12 cellular contexts compared by ENCODE assay signal in the genomic region with DNA sequence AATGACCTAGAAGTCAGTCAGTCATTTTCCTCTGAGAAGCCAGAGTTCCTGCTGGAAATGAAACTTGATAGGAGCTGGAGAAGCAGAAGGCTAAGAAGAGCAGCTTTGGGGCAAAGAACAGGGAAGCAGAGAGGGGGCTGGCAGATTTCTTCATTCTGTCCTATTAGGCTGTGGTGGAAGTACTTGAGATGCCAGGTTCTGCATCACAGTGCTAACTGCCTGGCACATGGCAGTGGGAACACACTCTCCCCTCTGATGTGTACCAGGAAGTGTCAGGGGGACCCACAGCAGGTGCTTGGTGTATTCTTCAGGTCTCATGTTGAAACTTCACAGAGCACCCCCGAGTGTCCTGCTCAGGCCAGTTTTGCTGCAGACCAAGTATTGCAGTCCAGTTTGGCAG.
DNase-seq lines count a peak whose midpoint lies in the region; ATAC-seq, FAIRE-seq and TF ChIP-seq lines count a peak whose summit lies in the region.
"Had no signal": no experiment of that assay in that cellular context is flagged by ENCODE, and none has a peak within 500 bp of the region (broad histone marks: within the 10 kb centered on the region; RNA-seq: fewer than 3 reads in every experiment).

No MANE protein-coding gene starts in this region.

- H2AFZ ChIP-seq in MM.1S (ENCODE audit: low read length): no peak overlapping the region

- H3K27ac ChIP-seq in MM.1S (ENCODE audit: low read length): peak overlapping the region; percentile 27; the same call in 1 of the 2 replicates
- peak overlapping the region in 2 of 4 donors; percentile 77 to 82 for H3K27ac ChIP-seq in pancreas

- FAIRE-seq in pancreas (lab: Jason Lieb, UNC): no peak

- no peaks in the 10 kb centered on the region for H4K20me1 ChIP-seq in MM.1S (ENCODE audit: insufficient read depth, low read length)

- WGBS in pancreas, 2 donors: 47 to 51% methylated on average over 1 of the region's 1 CpG

- H3K9ac ChIP-seq in MM.1S (ENCODE audit: low read length): no peak overlapping the region

- no peak overlapping the region for H3K4me2 ChIP-seq in MM.1S (ENCODE audit: low read depth, low read length)

- H3K27ac Mint-ChIP-seq in activated CD8-positive, alpha-beta memory T cell treated with anti-CD3 and anti-CD28 coated beads, Interleukin-2, amount 10 ng/mL, durations not matched to agents 7 days and 5 days: peak overlapping the region; percentile 83
- peak overlapping the region; percentile 98 for H3K27ac Mint-ChIP-seq in activated naive CD8-positive, alpha-beta T cell treated with anti-CD3 and anti-CD28 coated beads, Interleukin-2, amount 50 U/mL, for 24 hours
- H3K27ac Mint-ChIP-seq: mesothelial cell of epicardium had no signal

- H3K9me3 ChIP-seq in MM.1S (replicated peaks; ENCODE audit: insufficient read depth, low read length) (no peaks in the 10 kb centered on the region), pancreas (no peaks in the 10 kb centered on the region)

- CTCF ChIA-PET in activated CD8-positive, alpha-beta memory T cell treated with anti-CD3 and anti-CD28 coated beads, Interleukin-2, amount 10 ng/mL, durations not matched to agents 7 days and 5 days (lab: Charles Lee): interaction anchor here (1.0 to 3.5 kb wide), 10 partner anchors 8 to 54 kb away, joined by 3 to 11 read pairs (median 4); no protein-coding TSS in a partner anchor

- peaks cover 94% of the 10 kb centered on the region for H3K4me1 Mint-ChIP-seq in activated CD8-positive, alpha-beta memory T cell treated with anti-CD3 and anti-CD28 coated beads, Interleukin-2, amount 10 ng/mL, durations not matched to agents 7 days and 5 days
- H3K4me1 Mint-ChIP-seq in activated naive CD8-positive, alpha-beta T cell treated with anti-CD3 and anti-CD28 coated beads, Interleukin-2, amount 50 U/mL, for 24 hours: peaks cover 97% of the 10 kb centered on the region

- H3K9me3 Mint-ChIP-seq in activated CD8-positive, alpha-beta memory T cell treated with anti-CD3 and anti-CD28 coated beads, Interleukin-2, amount 10 ng/mL, durations not matched to agents 7 days and 5 days (ENCODE audit: low read depth): no peaks in the 10 kb centered on the region
- no peaks in the 10 kb centered on the region for H3K9me3 Mint-ChIP-seq in activated naive CD8-positive, alpha-beta T cell treated with anti-CD3 and anti-CD28 coated beads, Interleukin-2, amount 50 U/mL, for 24 hours
- H3K9me3 Mint-ChIP-seq: mesothelial cell of epicardium had no signal

- no peaks in the 10 kb centered on the region for H3K27me3 ChIP-seq in MM.1S (replicated peaks; ENCODE audit: insufficient read depth, low read length)
- H3K27me3 ChIP-seq in pancreas: no peaks in the 10 kb centered on the region

- H3K36me3 ChIP-seq in MM.1S (replicated peaks; ENCODE audit: insufficient read depth, low read length) (no peaks in the 10 kb centered on the region), pancreas (no peaks in the 10 kb centered on the region)

- H3F3A ChIP-seq in MM.1S (ENCODE audit: insufficient read depth, low read length): peaks cover 8% of the 10 kb centered on the region

- H3K79me2 ChIP-seq in MM.1S (ENCODE audit: low read length): peaks cover 85% of the 10 kb centered on the region

- no peak for DNase-seq in activated CD8-positive, alpha-beta memory T cell treated with anti-CD3 and anti-CD28 coated beads, Interleukin-2, amount 10 ng/mL, durations not matched to agents 7 days and 5 days
- DNase-seq in activated CD8-positive, alpha-beta memory T cell treated with anti-CD3 and anti-CD28 coated beads, Interleukin-2, amount 50 U/mL, for 4 hours: no peak
- DNase-seq in MM.1S (no peak), pancreas (no peak), NCI-H187 (lab: John Stamatoyannopoulos, UW) (no peak), activated gamma-delta T cell (lab: John Stamatoyannopoulos, UW) (no peak), D341Med (ENCODE audit: low spot score) (no peak)
- no peak for DNase-seq in activated naive CD8-positive, alpha-beta T cell treated with anti-CD3 and anti-CD28 coated beads, Interleukin-2, amount 50 U/mL, for 24 hours
- DNase-seq: NCI-H1417 treated with DMSO at 0.1 percent for 48 hours, posterior cingulate gyrus, RPMI8226 had no signal

- H3K4me3 ChIP-seq in MM.1S (ENCODE audit: low read length): no peak overlapping the region
- H3K4me3 ChIP-seq in pancreas: no peak overlapping the region

- intact Hi-C loops in pancreas (cut with DNase I): loop anchor here in 1 of 3 donors (10.0 kb wide), 1 partner anchor 48 kb away; no protein-coding TSS in a partner anchor

- H3K4me1 ChIP-seq in MM.1S (ENCODE audit: low read length) (peaks cover 25% of the 10 kb centered on the region), pancreas (peaks cover 7 to 48% (median 34%) of the 10 kb centered on the region in 3 donors)

- no peak for ATAC-seq in activated CD8-positive, alpha-beta memory T cell treated with anti-CD3 and anti-CD28 coated beads, Interleukin-2, amount 10 ng/mL, durations not matched to agents 7 days and 5 days
- ATAC-seq in activated naive CD8-positive, alpha-beta T cell treated with anti-CD3 and anti-CD28 coated beads, Interleukin-2, amount 50 U/mL, for 24 hours: no peak
- peak in 3 of 4 donors; percentile 4 to 15 (median 12) for ATAC-seq in pancreas

- no peaks in the 10 kb centered on the region for H3K27me3 Mint-ChIP-seq in activated CD8-positive, alpha-beta memory T cell treated with anti-CD3 and anti-CD28 coated beads, Interleukin-2, amount 10 ng/mL, durations not matched to agents 7 days and 5 days
- H3K27me3 Mint-ChIP-seq in activated naive CD8-positive, alpha-beta T cell treated with anti-CD3 and anti-CD28 coated beads, Interleukin-2, amount 50 U/mL, for 24 hours: no peaks in the 10 kb centered on the region

- H3K9me2 ChIP-seq in MM.1S (replicated peaks; ENCODE audit: insufficient read depth, low read length): no peaks in the 10 kb centered on the region

- H3K36me3 Mint-ChIP-seq in activated CD8-positive, alpha-beta memory T cell treated with anti-CD3 and anti-CD28 coated beads, Interleukin-2, amount 10 ng/mL, durations not matched to agents 7 days and 5 days: peaks cover 41% of the 10 kb centered on the region
- H3K36me3 Mint-ChIP-seq in activated naive CD8-positive, alpha-beta T cell treated with anti-CD3 and anti-CD28 coated beads, Interleukin-2, amount 50 U/mL, for 24 hours (ENCODE audit: low read depth): peaks cover 16% of the 10 kb centered on the region

- TF ChIP-seq CTCF in MM.1S (IDR thresholded peaks at IDR 0.05; ENCODE audit: low read length): no peak
- TF ChIP-seq CTCF in pancreas (IDR thresholded peaks at IDR 0.05): no peak

- no peak overlapping the region for H3K4me3 Mint-ChIP-seq in activated CD8-positive, alpha-beta memory T cell treated with anti-CD3 and anti-CD28 coated beads, Interleukin-2, amount 10 ng/mL, durations not matched to agents 7 days and 5 days
- H3K4me3 Mint-ChIP-seq in activated naive CD8-positive, alpha-beta T cell treated with anti-CD3 and anti-CD28 coated beads, Interleukin-2, amount 50 U/mL, for 24 hours: no peak overlapping the region
- H3K4me3 Mint-ChIP-seq: mesothelial cell of epicardium had no signal

Comparison
In these comparisons a context has a peak if more than half of its experiments do, and no peak if none do; other contexts are left out.
1. ATAC-seq: peak in pancreas (3 of 4); none in activated CD8-positive, alpha-beta memory T cell treated with anti-CD3 and anti-CD28 coated beads, Interleukin-2, amount 10 ng/mL, durations not matched to agents 7 days and 5 days (single experiment) and activated naive CD8-positive, alpha-beta T cell treated with anti-CD3 and anti-CD28 coated beads, Interleukin-2, amount 50 U/mL, for 24 hours (single experiment).